Comparison of ENCODE assay signal across 9 cellular contexts in genomic region chr14:22565391-22565945, GRCh38. TPM values are rescaled to one million over a fixed set of nuclear protein-coding genes. Genes with fewer than 3 reads are reported as not detected.
DNase-seq lines count a peak whose midpoint lies in the region; ATAC-seq and TF ChIP-seq lines count a peak whose summit lies in the region.
"Had no signal": no experiment of that assay in that cellular context is flagged by ENCODE, and none has a peak within 500 bp of the region (broad histone marks: within the 10 kb centered on the region; RNA-seq: fewer than 3 reads in every experiment).

No MANE protein-coding gene starts in this region.

- no peaks in the 10 kb centered on the region for H3K9me3 Mint-ChIP-seq in activated CD8-positive, alpha-beta T cell treated with anti-CD3 and anti-CD28 coated beads, Interleukin-2, amount 10 ng/mL, durations not matched to agents 7 days and 5 days (ENCODE audit: insufficient read depth)
- H3K9me3 Mint-ChIP-seq: brain had no signal

- H3K27ac ChIP-seq in sigmoid colon, result peak overlapping the region in 3 of 4 donors; percentile 54 to 71 (median 66)
- H3K27ac ChIP-seq: ovary had no signal

- CTCF ChIA-PET in activated CD8-positive, alpha-beta T cell treated with anti-CD3 and anti-CD28 coated beads, Interleukin-2, amount 10 ng/mL, durations not matched to agents 7 days and 5 days (lab: Charles Lee), result interaction anchor here (0.8 to 14.2 kb wide), 9 partner anchors 14 to 286 kb away, joined by 3 to 523 read pairs (median 4); partner anchors contain the start of gene DAD1

- no peak for TF ChIP-seq POLR2A in sigmoid colon (IDR thresholded peaks at IDR 0.05)

- H3K4me3 Mint-ChIP-seq in activated CD8-positive, alpha-beta T cell treated with anti-CD3 and anti-CD28 coated beads, Interleukin-2, amount 10 ng/mL, durations not matched to agents 7 days and 5 days, result peak overlapping the region; percentile 55
- H3K4me3 Mint-ChIP-seq: brain had no signal

- peaks cover 53% of the 10 kb centered on the region for H3K36me3 Mint-ChIP-seq in activated CD8-positive, alpha-beta T cell treated with anti-CD3 and anti-CD28 coated beads, Interleukin-2, amount 10 ng/mL, durations not matched to agents 7 days and 5 days (ENCODE audit: low read depth)

- peaks cover 0 to 43% (median 26%) of the 10 kb centered on the region in 4 donors for H3K4me1 ChIP-seq in sigmoid colon

- TF ChIP-seq EP300 in sigmoid colon (IDR thresholded peaks at IDR 0.05), result no peak

- intact Hi-C loops in sigmoid colon (cut with DNase I), result loop anchor here (5.0 to 10.0 kb wide), 2 partner anchors 202 to 419 kb away; partner anchors contain the start of genes AJUBA and OXA1L

- H3K4me3 ChIP-seq in sigmoid colon, result no peak overlapping the region
- H3K4me3 ChIP-seq: ovary had no signal

- H3K27ac Mint-ChIP-seq in activated CD8-positive, alpha-beta T cell treated with anti-CD3 and anti-CD28 coated beads, Interleukin-2, amount 10 ng/mL, durations not matched to agents 7 days and 5 days, result peak overlapping the region; percentile 92

- H3K27me3 Mint-ChIP-seq in activated CD8-positive, alpha-beta T cell treated with anti-CD3 and anti-CD28 coated beads, Interleukin-2, amount 10 ng/mL, durations not matched to agents 7 days and 5 days (ENCODE audit: low read depth), result no peaks in the 10 kb centered on the region

- peaks cover 91% of the 10 kb centered on the region for H3K4me1 Mint-ChIP-seq in activated CD8-positive, alpha-beta T cell treated with anti-CD3 and anti-CD28 coated beads, Interleukin-2, amount 10 ng/mL, durations not matched to agents 7 days and 5 days (ENCODE audit: low read depth)

- peaks cover 0 to 5% (median 0%) of the 10 kb centered on the region in 4 donors for H3K36me3 ChIP-seq in sigmoid colon
- H3K36me3 ChIP-seq: ovary had no signal

- DNase-seq in activated CD8-positive, alpha-beta T cell treated with anti-CD3 and anti-CD28 coated beads, Interleukin-2, amount 10 ng/mL, durations not matched to agents 7 days and 5 days, result peak; percentile 47
- DNase-seq in sigmoid colon (no peak), NCI-H1417 (lab: John Stamatoyannopoulos, UW) (no peak), superior temporal gyrus (ENCODE audit: extremely low spot score) (no peak)
- DNase-seq: ovary had no signal

- no peaks in the 10 kb centered on the region for H3K27me3 ChIP-seq in sigmoid colon
- H3K27me3 ChIP-seq: ovary had no signal

- POLR2A ChIA-PET in activated CD8-positive, alpha-beta T cell treated with anti-CD3 and anti-CD28 coated beads, Interleukin-2, amount 10 ng/mL, durations not matched to agents 7 days and 5 days (lab: Charles Lee), result interaction anchor here (0.6 to 13.5 kb wide), 5 partner anchors 15 to 703 kb away, joined by 3 to 440 read pairs (median 93); no protein-coding TSS in a partner anchor

- ATAC-seq in GM18867 (IDR thresholded peaks at IDR 0.05; ENCODE audit: unreplicated experiment) (peak; percentile 45), HG02763 (IDR thresholded peaks at IDR 0.05; ENCODE audit: unreplicated experiment) (peak; percentile 36), GM19035 (IDR thresholded peaks at IDR 0.05; ENCODE audit: unreplicated experiment) (no peak)
- no peak for ATAC-seq in activated CD8-positive, alpha-beta T cell treated with anti-CD3 and anti-CD28 coated beads, Interleukin-2, amount 10 ng/mL, durations not matched to agents 7 days and 5 days

- no peaks in the 10 kb centered on the region for H3K9me3 ChIP-seq in sigmoid colon
- H3K9me3 ChIP-seq: ovary had no signal

- TF ChIP-seq CTCF in sigmoid colon (IDR thresholded peaks at IDR 0.05), result no peak

- 69 to 77% methylated on average over 3 of the region's 3 CpGs for WGBS in sigmoid colon, 2 donors

RNA-seq across cellular contexts. Expression of gene DAD1, which starts 23.6 kb away (rescaled TPM):
- 100 to 1,000 TPM; 130 to 147 TPM for total RNA-seq in activated CD8-positive, alpha-beta T cell treated with anti-CD3 and anti-CD28 coated beads, Interleukin-2, amount 10 ng/mL, durations not matched to agents 7 days and 5 days
- 100 to 1,000 TPM; 115 to 192 (median 164) TPM for total RNA-seq in sigmoid colon
- 100 to 1,000 TPM; 136 to 274 (median 160) TPM for polyA plus RNA-seq in sigmoid colon

RNA-seq across cellular contexts. Expression of gene ABHD4, which starts 32.6 kb away (rescaled TPM):
- total RNA-seq in activated CD8-positive, alpha-beta T cell treated with anti-CD3 and anti-CD28 coated beads, Interleukin-2, amount 10 ng/mL, durations not matched to agents 7 days and 5 days, result 1 to 10 TPM; 8.0 to 8.5 TPM
- 10 to 100 TPM; 17.4 to 20.4 (median 18.7) TPM for total RNA-seq in sigmoid colon
- polyA plus RNA-seq in sigmoid colon, result 10 to 100 TPM in 2 of 3 donors, 1 to 10 TPM in 1; 9.5 to 18.0 (median 12.3) TPM

Comparison
In these comparisons a context has a peak if more than half of its experiments do, and no peak if none do; other contexts are left out.
1. ATAC-seq: peak in GM18867 (single experiment) and HG02763 (single experiment); none in activated CD8-positive, alpha-beta T cell treated with anti-CD3 and anti-CD28 coated beads, Interleukin-2, amount 10 ng/mL, durations not matched to agents 7 days and 5 days (single experiment) and GM19035 (single experiment).